1 cellular context compared by ENCODE assay signal in genomic region chr9:33340186-33340585, GRCh38.
TF ChIP-seq lines count a peak whose summit lies in the region.

No MANE protein-coding gene starts in this region.

TF ChIP-seq in K562, 482 proteins besides CTCF, POLR2A, EP300 and RAD21 (continued from another document):
- TF ChIP-seq ZNF347 (CRISPR knock-in tag; IDR thresholded peaks at IDR 0.05; ENCODE audit: low read depth) = no peak
